ENCODE assay signal across 18 cellular contexts in the genomic region with DNA sequence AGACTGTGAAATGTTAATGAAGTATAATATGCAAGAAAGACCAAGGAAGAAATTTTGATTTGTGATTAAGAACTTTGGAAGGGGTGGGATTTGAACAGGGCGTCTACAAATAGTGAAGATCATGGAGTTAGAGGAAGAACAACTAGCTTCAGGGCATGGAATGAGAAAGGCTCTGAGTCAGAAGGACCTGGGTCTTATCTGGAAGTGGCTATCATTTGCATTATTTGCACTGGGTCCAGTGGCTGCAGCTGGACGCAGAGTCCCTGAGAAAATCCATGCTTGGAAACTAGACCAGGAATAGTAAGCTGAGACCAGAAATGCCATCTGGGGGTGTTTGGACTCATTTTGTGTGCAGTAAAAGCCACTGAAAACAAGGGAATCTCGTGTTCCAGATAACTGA. TPM values are rescaled to one million over a fixed set of nuclear protein-coding genes. Genes with fewer than 3 reads are reported as not detected.
DNase-seq lines count a peak whose midpoint lies in the region; ATAC-seq, FAIRE-seq and TF ChIP-seq lines count a peak whose summit lies in the region.
"Had no signal": no experiment of that assay in that cellular context is flagged by ENCODE, and none has a peak within 500 bp of the region (broad histone marks: within the 10 kb centered on the region; RNA-seq: fewer than 3 reads in every experiment).

No MANE protein-coding gene starts in this region.

- 77% methylated on average over 3 of the region's 3 CpGs for WGBS in right cardiac atrium
- WGBS in stomach, 5 donors, result 40 to 72% (median 62%) methylated on average over 3 of the region's 3 CpGs

- H3K36me3 ChIP-seq in left ventricle myocardium inferior (no peaks in the 10 kb centered on the region), stomach (no peaks in the 10 kb centered on the region)
- H3K36me3 ChIP-seq: BLaER1 treated with 17β-estradiol and CSF1 and Interleukin-3, amounts not matched to agents 10 nM and 100 nM; HAP-1 had no signal

- no peaks in the 10 kb centered on the region for H3K27me3 Mint-ChIP-seq in activated CD8-positive, alpha-beta T cell treated with anti-CD3 and anti-CD28 coated beads, Interleukin-2, amount 10 ng/mL, durations not matched to agents 7 days and 5 days (ENCODE audit: low read depth)
- H3K27me3 Mint-ChIP-seq: CD4-positive, alpha-beta T cell had no signal

- H3K27ac Mint-ChIP-seq in activated CD8-positive, alpha-beta T cell treated with anti-CD3 and anti-CD28 coated beads, Interleukin-2, amount 10 ng/mL, durations not matched to agents 7 days and 5 days, result no peak overlapping the region
- H3K27ac Mint-ChIP-seq: CD4-positive, alpha-beta T cell had no signal

- no peak for FAIRE-seq in RCC 7860 (lab: Jason Lieb, UNC)
- FAIRE-seq: GM19239, H1 had no signal

- TF ChIP-seq CTCF in left ventricle myocardium inferior (IDR thresholded peaks at IDR 0.05; ENCODE audit: borderline replicate concordance) (no peak), stomach (IDR thresholded peaks at IDR 0.05) (no peak)

- CTCF ChIA-PET in activated CD8-positive, alpha-beta T cell treated with anti-CD3 and anti-CD28 coated beads, Interleukin-2, amount 10 ng/mL, durations not matched to agents 7 days and 5 days (lab: Charles Lee), result no interaction called here

- no peak for TF ChIP-seq EP300 in stomach (IDR thresholded peaks at IDR 0.05)

- peak overlapping the region; percentile 7 for H3K27ac ChIP-seq in left ventricle myocardium inferior (replicated peaks)
- H3K27ac ChIP-seq in right cardiac atrium (ENCODE audit: low read length), result no peak overlapping the region
- H3K27ac ChIP-seq in stomach, result no peak overlapping the region
- H3K27ac ChIP-seq: BLaER1 treated with 17β-estradiol and CSF1 and Interleukin-3, amounts not matched to agents 10 nM and 100 nM; HL-60 had no signal

- peaks cover 89% of the 10 kb centered on the region for H3K4me1 ChIP-seq in left ventricle myocardium inferior
- H3K4me1 ChIP-seq in right cardiac atrium (ENCODE audit: control insufficient read depth, insufficient read depth, low read length), result peaks cover 10% of the 10 kb centered on the region
- peaks cover 0 to 14% (median 8%) of the 10 kb centered on the region in 4 donors for H3K4me1 ChIP-seq in stomach

- no peaks in the 10 kb centered on the region for H3K27me3 ChIP-seq in left ventricle myocardium inferior (ENCODE audit: low read depth)
- H3K27me3 ChIP-seq in right cardiac atrium (ENCODE audit: control insufficient read depth, insufficient read depth), result no peaks in the 10 kb centered on the region
- H3K27me3 ChIP-seq in stomach, result no peaks in the 10 kb centered on the region
- H3K27me3 ChIP-seq: BLaER1 treated with 17β-estradiol and CSF1 and Interleukin-3, amounts not matched to agents 10 nM and 100 nM had no signal

- H3K9me3 Mint-ChIP-seq in activated CD8-positive, alpha-beta T cell treated with anti-CD3 and anti-CD28 coated beads, Interleukin-2, amount 10 ng/mL, durations not matched to agents 7 days and 5 days (ENCODE audit: insufficient read depth), result no peaks in the 10 kb centered on the region

- H3K9me3 ChIP-seq in left ventricle myocardium inferior (replicated peaks) (no peaks in the 10 kb centered on the region), right cardiac atrium (ENCODE audit: control insufficient read depth, low read length) (no peaks in the 10 kb centered on the region), stomach (no peaks in the 10 kb centered on the region)
- H3K9me3 ChIP-seq: BLaER1 treated with 17β-estradiol and CSF1 and Interleukin-3, amounts not matched to agents 10 nM and 100 nM; HAP-1 had no signal

- H3K4me3 Mint-ChIP-seq in activated CD8-positive, alpha-beta T cell treated with anti-CD3 and anti-CD28 coated beads, Interleukin-2, amount 10 ng/mL, durations not matched to agents 7 days and 5 days, result no peak overlapping the region
- H3K4me3 Mint-ChIP-seq: CD4-positive, alpha-beta T cell had no signal

- intact Hi-C loops in left ventricle myocardium inferior (cut with micrococcal nuclease) (no loop called here), right cardiac atrium (cut with DNase I) (loop anchor here in 2 of 4 donors (10.0 kb wide), 2 partner anchors 99 to 169 kb away; no protein-coding TSS in a partner anchor), stomach (cut with DNase I; ENCODE audit: low total_unique reads) (no loop called here)

- ATAC-seq in right cardiac atrium, result no peak
- no peak for ATAC-seq in activated CD8-positive, alpha-beta T cell treated with anti-CD3 and anti-CD28 coated beads, Interleukin-2, amount 10 ng/mL, durations not matched to agents 7 days and 5 days

- H3K36me3 Mint-ChIP-seq in activated CD8-positive, alpha-beta T cell treated with anti-CD3 and anti-CD28 coated beads, Interleukin-2, amount 10 ng/mL, durations not matched to agents 7 days and 5 days (ENCODE audit: low read depth), result no peaks in the 10 kb centered on the region

- no peaks in the 10 kb centered on the region for H3K4me1 Mint-ChIP-seq in activated CD8-positive, alpha-beta T cell treated with anti-CD3 and anti-CD28 coated beads, Interleukin-2, amount 10 ng/mL, durations not matched to agents 7 days and 5 days (ENCODE audit: low read depth)

- no peak for DNase-seq in left ventricle myocardium inferior
- no peak for DNase-seq in right cardiac atrium
- peak; percentile 70 for DNase-seq in M059J (ENCODE audit: low read depth)
- peak; percentile 70 for DNase-seq in islet precursor cell
- peak; percentile 27 for DNase-seq in stomach
- no peak for DNase-seq in activated CD8-positive, alpha-beta T cell treated with anti-CD3 and anti-CD28 coated beads, Interleukin-2, amount 10 ng/mL, durations not matched to agents 7 days and 5 days
- DNase-seq in RCC 7860 (ENCODE audit: low spot score), result no peak
- DNase-seq in pons (ENCODE audit: low spot score), result no peak
- DNase-seq: 8988T; ACHN; CD4-positive, alpha-beta T cell; DMS79; GF-D8 had no signal

- POLR2A ChIA-PET in activated CD8-positive, alpha-beta T cell treated with anti-CD3 and anti-CD28 coated beads, Interleukin-2, amount 10 ng/mL, durations not matched to agents 7 days and 5 days (lab: Charles Lee), result no interaction called here

- no peak overlapping the region for H3K4me3 ChIP-seq in left ventricle myocardium inferior
- no peak overlapping the region for H3K4me3 ChIP-seq in right cardiac atrium (ENCODE audit: low read length)
- no peak overlapping the region for H3K4me3 ChIP-seq in stomach
- H3K4me3 ChIP-seq: BLaER1 treated with 17β-estradiol and CSF1 and Interleukin-3, amounts not matched to agents 10 nM and 100 nM; HAP-1 had no signal

- TF ChIP-seq POLR2A in stomach (IDR thresholded peaks at IDR 0.05), result no peak

RNA-seq across cellular contexts. Expression of a gene that starts 4.3 kb away (rescaled TPM):
- total RNA-seq in left ventricle myocardium inferior (382 TPM), right cardiac atrium (100 to 1,000 TPM; 157 to 248 (median 198) TPM), stomach (10 to 100 TPM; 15.6 to 37.1 (median 23.9) TPM)
- polyA plus RNA-seq in right cardiac atrium (43.3 TPM), stomach (1 to 10 TPM; 4.7 to 7.5 (median 7.5) TPM)
- 60.5 and 72.8 TPM in 2 replicates for total RNA-seq in M059J (2014; rRNA removed; shearing (Covaris generic))
- not detected for total RNA-seq in activated CD8-positive, alpha-beta T cell treated with anti-CD3 and anti-CD28 coated beads, Interleukin-2, amount 10 ng/mL, durations not matched to agents 7 days and 5 days
- total RNA-seq: CD4-positive, alpha-beta T cell had no signal

Comparison
In these comparisons a context has a peak if more than half of its experiments do, and no peak if none do; other contexts are left out.
1. DNase-seq: peak in M059J (single experiment), islet precursor cell (single experiment) and stomach (single experiment); none in left ventricle myocardium inferior (single experiment), right cardiac atrium (0 of 3), activated CD8-positive, alpha-beta T cell treated with anti-CD3 and anti-CD28 coated beads, Interleukin-2, amount 10 ng/mL, durations not matched to agents 7 days and 5 days (single experiment), RCC 7860 (single experiment) and pons (single experiment).
2. RNA of a gene that starts 4.3 kb away (total RNA-seq): 382 TPM in left ventricle myocardium inferior (single experiment), 157 to 248 TPM in right cardiac atrium, 60.5 to 72.8 TPM in M059J and 15.6 to 37.1 TPM in stomach; not detected in activated CD8-positive, alpha-beta T cell treated with anti-CD3 and anti-CD28 coated beads, Interleukin-2, amount 10 ng/mL, durations not matched to agents 7 days and 5 days; every median in the first group is over 10 times any median in the second.